ENCODE assay signal across 7 cellular contexts in the genomic region with DNA sequence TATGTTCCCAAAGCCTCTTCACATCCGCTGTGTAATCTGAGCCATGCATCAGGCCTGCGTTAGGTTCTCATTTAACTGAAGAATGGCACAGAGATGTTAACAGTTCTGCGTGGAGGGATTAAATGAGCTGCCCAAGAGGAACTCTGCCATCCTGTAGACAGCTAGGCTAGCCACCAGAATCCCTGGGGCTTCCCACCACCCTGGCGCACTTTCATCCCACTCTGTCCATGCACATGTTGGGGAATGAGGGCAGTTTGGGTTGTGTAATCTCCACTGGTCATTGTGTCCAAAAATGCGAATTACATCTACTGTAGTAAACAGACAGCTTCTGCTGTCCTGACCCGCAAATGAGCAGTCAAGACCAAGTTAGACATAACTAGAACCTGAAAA. TPM values are rescaled to one million over a fixed set of nuclear protein-coding genes. Genes with fewer than 3 reads are reported as not detected.
DNase-seq lines count a peak whose midpoint lies in the region; ATAC-seq and TF ChIP-seq lines count a peak whose summit lies in the region.

No MANE protein-coding gene starts in this region.

- intact Hi-C loops in Calu3 (cut with micrococcal nuclease; ENCODE audit: unreplicated experiment): loop anchor here (5.0 kb wide), 1 partner anchor 126 kb away; no protein-coding TSS in a partner anchor

- H3K4me1 Mint-ChIP-seq in Calu3 (ENCODE audit: low read depth, unreplicated experiment) (peaks cover 30% of the 10 kb centered on the region), brain (peaks cover 40% of the 10 kb centered on the region), neural progenitor cell (peaks cover 32% of the 10 kb centered on the region)

- peaks cover 19% of the 10 kb centered on the region for H3F3A ChIP-seq in neural progenitor cell (ENCODE audit: low read depth)

- POLR2A ChIA-PET in GM10248 (lab: Yijun Ruan, JAX): interaction anchor here (0.6 to 0.7 kb wide), 2 partner anchors 17 to 309 kb away, joined by 3 to 8 read pairs; no protein-coding TSS in a partner anchor

- no TSS peak for BruUV-seq in Calu3 (replicated peaks; lab: Mats Ljungman, UMichigan)

- no peaks in the 10 kb centered on the region for H3K27me3 ChIP-seq in HUES48 (ENCODE audit: control insufficient read depth, insufficient read depth, low read length)
- no peaks in the 10 kb centered on the region for H3K27me3 ChIP-seq in neural progenitor cell

- H3K4me3 Mint-ChIP-seq in Calu3 (ENCODE audit: low read depth, unreplicated experiment) (peak overlapping the region; percentile 94), brain (peak overlapping the region; percentile 86 to 98 (median 96)), neural progenitor cell (peak overlapping the region; percentile 99)

- peak overlapping the region; percentile 55 for H2AFZ ChIP-seq in neural progenitor cell (replicated peaks)

- no peak for DNase-seq in Calu3
- DNase-seq in neural progenitor cell (ENCODE audit: low spot score): peak; percentile 63
- DNase-seq in NCI-H1694 (lab: John Stamatoyannopoulos, UW): no peak
- no peak for DNase-seq in GM10248 (ENCODE audit: extremely low spot score)

- no peaks in the 10 kb centered on the region for H3K27me3 Mint-ChIP-seq in Calu3 (ENCODE audit: unreplicated experiment)
- H3K27me3 Mint-ChIP-seq in brain: peaks cover 4% of the 10 kb centered on the region
- H3K27me3 Mint-ChIP-seq in neural progenitor cell (ENCODE audit: insufficient read depth, low read depth): no peaks in the 10 kb centered on the region

- H3K9me3 ChIP-seq in HUES48 (ENCODE audit: control insufficient read depth, insufficient read depth, low read length): no peaks in the 10 kb centered on the region
- no peaks in the 10 kb centered on the region for H3K9me3 ChIP-seq in neural progenitor cell (ENCODE audit: low read depth)

- CTCF ChIA-PET in Calu3 (lab: Charles Lee): interaction anchor here (0.9 to 1.9 kb wide), 2 partner anchors 127 to 302 kb away, joined by 4 to 11 read pairs; no protein-coding TSS in a partner anchor
- CTCF ChIA-PET in GM10248 (lab: Yijun Ruan, JAX): interaction anchor here (0.9 to 1.7 kb wide), 5 partner anchors 8 to 44 kb away, joined by 3 to 9 read pairs (median 3); no protein-coding TSS in a partner anchor

- H3K4me1 ChIP-seq in HUES48 (ENCODE audit: control insufficient read depth, insufficient read depth, low read length): peaks cover 21% of the 10 kb centered on the region
- peaks cover 21% of the 10 kb centered on the region for H3K4me1 ChIP-seq in neural progenitor cell

- peaks cover 39% of the 10 kb centered on the region for H3K79me2 ChIP-seq in neural progenitor cell (ENCODE audit: low read depth)

- peak overlapping the region; percentile 90 for H3K4me3 ChIP-seq in HUES48 (ENCODE audit: low read depth, low read length)
- peak overlapping the region; percentile 84 for H3K4me3 ChIP-seq in neural progenitor cell

- H3K36me3 Mint-ChIP-seq in Calu3 (ENCODE audit: insufficient read depth, unreplicated experiment): peaks cover 27% of the 10 kb centered on the region
- peaks cover 8% of the 10 kb centered on the region for H3K36me3 Mint-ChIP-seq in brain
- peaks cover 4% of the 10 kb centered on the region for H3K36me3 Mint-ChIP-seq in neural progenitor cell

- H4K20me1 ChIP-seq in neural progenitor cell (ENCODE audit: low read depth): peaks cover 32% of the 10 kb centered on the region

- H3K27ac ChIP-seq in HUES48 (ENCODE audit: low read depth, low read length) (peak overlapping the region; percentile 99), neural progenitor cell (no peak overlapping the region)

- ATAC-seq in HG02884 (IDR thresholded peaks at IDR 0.05; ENCODE audit: unreplicated experiment): no peak

- TF ChIP-seq CTCF in Calu3 (IDR thresholded peaks at IDR 0.05; ENCODE audit: unreplicated experiment) (no peak), brain (conservative IDR thresholded peaks at IDR 0.05) (no peak), neural progenitor cell (IDR thresholded peaks at IDR 0.05) (no peak), GM10248 (IDR thresholded peaks at IDR 0.05; ENCODE audit: control extremely low read depth, extremely low read depth, low read depth, missing control alignments) (no peak)

- peak overlapping the region; percentile 81 for H3K4me2 ChIP-seq in neural progenitor cell

- H3K27ac Mint-ChIP-seq in Calu3 (ENCODE audit: unreplicated experiment): no peak overlapping the region
- peak overlapping the region in 3 of 5 experiments; percentile 90 to 95 (median 93) for H3K27ac Mint-ChIP-seq in brain
- H3K27ac Mint-ChIP-seq in neural progenitor cell: peak overlapping the region; percentile 86

- no peaks in the 10 kb centered on the region for H3K36me3 ChIP-seq in HUES48 (ENCODE audit: control insufficient read depth, insufficient read depth, low read length)
- no peaks in the 10 kb centered on the region for H3K36me3 ChIP-seq in neural progenitor cell

- no peaks in the 10 kb centered on the region for H3K9me3 Mint-ChIP-seq in Calu3 (ENCODE audit: low read depth, unreplicated experiment)
- no peaks in the 10 kb centered on the region for H3K9me3 Mint-ChIP-seq in brain
- no peaks in the 10 kb centered on the region for H3K9me3 Mint-ChIP-seq in neural progenitor cell

- H3K9ac ChIP-seq in HUES48 (ENCODE audit: low read depth, low read length) (no peak overlapping the region), neural progenitor cell (no peak overlapping the region)

RNA-seq across cellular contexts. Expression of a gene that starts 1.0 kb away (rescaled TPM):
- total RNA-seq in Calu3 (2022): 130 and 139 TPM in 2 replicates
- polyA plus RNA-seq in brain (ENCODE audit: insufficient read depth, low read depth, low replicate concordance): 88.0 TPM
- 117 and 138 TPM in 2 replicates for total RNA-seq in neural progenitor cell (ENCODE audit: low replicate concordance)

RNA-seq across cellular contexts. Expression of a gene that starts 58.7 kb away (rescaled TPM):
- total RNA-seq in Calu3 (2022): 107 and 109 TPM in 2 replicates
- polyA plus RNA-seq in brain (ENCODE audit: insufficient read depth, low read depth, low replicate concordance): 31.7 TPM
- 55.7 and 61.5 TPM in 2 replicates for total RNA-seq in neural progenitor cell (ENCODE audit: low replicate concordance)
